8 cellular contexts compared by ENCODE assay signal in genomic region chr1:161399257-161399998, GRCh38. TPM values are rescaled to one million over a fixed set of nuclear protein-coding genes. Genes with fewer than 3 reads are reported as not detected.
DNase-seq lines count a peak whose midpoint lies in the region; ATAC-seq and TF ChIP-seq lines count a peak whose summit lies in the region.

No MANE protein-coding gene starts in this region.

- in situ Hi-C loops in astrocyte of the cerebellum (cut with HindIII; ENCODE audit: low sequenced_read_pairs), result no loop called here

- H3K79me2 ChIP-seq in hepatocyte, result no peaks in the 10 kb centered on the region

- H3K4me3 ChIP-seq in astrocyte of the cerebellum (ENCODE audit: low read depth, low read length) (peak overlapping the region; percentile 77), hepatocyte (peak overlapping the region; percentile 63)

- H2AFZ ChIP-seq in hepatocyte, result peak overlapping the region; percentile 89

- no peaks in the 10 kb centered on the region for H3K9me3 ChIP-seq in hepatocyte (ENCODE audit: low read depth)

- TF ChIP-seq POLR2A in GM18505 (IDR thresholded peaks at IDR 0.05; ENCODE audit: borderline replicate concordance, extremely low read depth, insufficient read depth, insufficient read length), result peak; percentile 83

- H3K4me1 ChIP-seq in hepatocyte (ENCODE audit: insufficient read depth), result no peaks in the 10 kb centered on the region

- no peaks in the 10 kb centered on the region for H3K36me3 ChIP-seq in hepatocyte (replicated peaks; ENCODE audit: insufficient read depth, low read depth)

- H4K20me1 ChIP-seq in hepatocyte (ENCODE audit: insufficient read depth, poor library complexity, severe bottlenecking), result no peaks in the 10 kb centered on the region

- peak overlapping the region; percentile 74 for H3K4me2 ChIP-seq in hepatocyte

- H3K27ac ChIP-seq in hepatocyte, result peak overlapping the region; percentile 100

- under 1% methylated on average over 53 of the region's 53 CpGs for WGBS in hepatocyte (ENCODE audit: low lambda C conversion rate, missing lambda C conversion rate)

- H3K27me3 ChIP-seq in hepatocyte, result no peaks in the 10 kb centered on the region

- DNase-seq in NCI-H2029 (lab: John Stamatoyannopoulos, UW), result peak; percentile 82
- DNase-seq in T-helper 9 cell, result peak; percentile 89
- peak; percentile 77 for DNase-seq in astrocyte of the cerebellum (ENCODE audit: low read depth)
- DNase-seq in hepatocyte (ENCODE audit: low spot score), result peak; percentile 92
- peak; percentile 82 for DNase-seq in renal cortical epithelial cell (ENCODE audit: low read depth)
- DNase-seq in NCI-H1048 (lab: John Stamatoyannopoulos, UW), result no peak

- H3K9me2 ChIP-seq in hepatocyte (replicated peaks; ENCODE audit: insufficient read depth), result no peaks in the 10 kb centered on the region

- ATAC-seq in GM18505 (IDR thresholded peaks at IDR 0.05; ENCODE audit: unreplicated experiment), result peak; percentile 75
- peak; percentile 73 for ATAC-seq in HG02970 (IDR thresholded peaks at IDR 0.05; ENCODE audit: low FRiP score, unreplicated experiment)

- TF ChIP-seq CTCF in astrocyte of the cerebellum (IDR thresholded peaks at IDR 0.05; ENCODE audit: low read depth, low read length, missing control alignments) (peak; percentile 48), hepatocyte (IDR thresholded peaks at IDR 0.05; ENCODE audit: poor library complexity) (peak; percentile 44)

RNA-seq across cellular contexts. Expression of gene CFAP126, which starts 31.8 kb away (rescaled TPM):
- total RNA-seq in hepatocyte (not detected in 2 replicates), renal cortical epithelial cell (not detected in 2 replicates)
- polyA plus RNA-seq in hepatocyte, result not detected in 2 replicates
